Comparison of ENCODE assay signal across 9 cellular contexts in the genomic region with DNA sequence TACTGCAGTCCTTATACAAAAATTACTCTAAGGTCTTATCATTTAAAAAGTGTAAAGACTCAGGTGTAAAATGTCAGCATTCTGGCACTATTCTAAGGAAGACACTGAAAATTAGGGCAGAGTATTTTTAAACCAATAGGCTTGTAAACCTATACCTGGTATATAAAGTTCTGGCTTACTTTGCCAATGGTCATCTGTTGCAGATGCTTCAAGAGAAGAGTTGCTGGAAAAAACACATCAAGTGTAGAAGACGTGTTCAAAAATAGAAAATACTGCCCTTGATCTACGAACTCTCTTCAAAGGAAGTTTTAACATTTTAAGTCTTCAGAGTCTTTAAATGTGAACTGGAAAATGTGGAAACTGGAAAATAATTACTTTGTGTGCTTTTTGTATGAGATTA. TPM values are rescaled to one million over a fixed set of nuclear protein-coding genes. Genes with fewer than 3 reads are reported as not detected.
DNase-seq lines count a peak whose midpoint lies in the region; ATAC-seq and TF ChIP-seq lines count a peak whose summit lies in the region.
"Had no signal": no experiment of that assay in that cellular context is flagged by ENCODE, and none has a peak within 500 bp of the region (broad histone marks: within the 10 kb centered on the region; RNA-seq: fewer than 3 reads in every experiment).

No MANE protein-coding gene starts in this region.

- DNase-seq in OCI-LY7 (ENCODE audit: low spot score) (no peak), esophagus muscularis mucosa (ENCODE audit: extremely low spot score) (no peak), gastrocnemius medialis (no peak), posterior cingulate gyrus (no peak), epidermal melanocyte (ENCODE audit: insufficient read length, low spot score) (no peak), prostate gland (ENCODE audit: low spot score) (no peak)
- DNase-seq: cortex of kidney, NCI-H1436 had no signal

- H3K9me3 ChIP-seq in OCI-LY7 (ENCODE audit: low read length) (no peaks in the 10 kb centered on the region), esophagus muscularis mucosa (no peaks in the 10 kb centered on the region), gastrocnemius medialis (no peaks in the 10 kb centered on the region), prostate gland (no peaks in the 10 kb centered on the region)

- 19% methylated on average over 2 of the region's 2 CpGs for WGBS in esophagus muscularis mucosa
- 38% methylated on average over 2 of the region's 2 CpGs for WGBS in prostate gland

- TF ChIP-seq POLR2A in esophagus muscularis mucosa (IDR thresholded peaks at IDR 0.05; ENCODE audit: low read depth) (no peak), gastrocnemius medialis (IDR thresholded peaks at IDR 0.05) (peak; percentile 25 to 85), prostate gland (IDR thresholded peaks at IDR 0.05) (no peak)

- POLR2A ChIA-PET in OCI-LY7 (lab: Charles Lee) = interaction anchor here (0.9 to 3.2 kb wide), 5 partner anchors 10 to 69 kb away, joined by 3 to 44 read pairs (median 10); no protein-coding TSS in a partner anchor

- intact Hi-C loops in OCI-LY7 (cut with micrococcal nuclease; ENCODE audit: unreplicated experiment) = no loop called here
- intact Hi-C loops in esophagus muscularis mucosa (cut with DNase I) = no loop called here
- intact Hi-C loops in gastrocnemius medialis (cut with DNase I; ENCODE audit: low total_unique reads) = loop anchor here (2.0 kb wide), 2 partner anchors 96 to 148 kb away; a partner anchor contains a TSS
- intact Hi-C loops in posterior cingulate gyrus (cut with DNase I) = no loop called here
- intact Hi-C loops in prostate gland (cut with DNase I) = no loop called here

- peaks cover 34% of the 10 kb centered on the region for H4K20me1 ChIP-seq in OCI-LY7 (ENCODE audit: insufficient read depth, low read length)

- BruUV-seq in OCI-LY7 (replicated peaks; lab: Mats Ljungman, UMichigan) = no TSS peak

- H3K27me3 ChIP-seq in esophagus muscularis mucosa = no peaks in the 10 kb centered on the region
- no peaks in the 10 kb centered on the region for H3K27me3 ChIP-seq in gastrocnemius medialis
- H3K27me3 ChIP-seq in prostate gland (replicated peaks; ENCODE audit: insufficient read depth) = no peaks in the 10 kb centered on the region

- peak overlapping the region; percentile 74; the same call in 1 of the 2 replicates for H3K4me3 ChIP-seq in GM08714 (ENCODE audit: low read length)
- H3K4me3 ChIP-seq in OCI-LY7 (ENCODE audit: low read depth, low read length, poor library complexity, severe bottlenecking) = peak overlapping the region; percentile 69
- peak overlapping the region in 3 of 4 donors; percentile 50 to 58 (median 56) for H3K4me3 ChIP-seq in esophagus muscularis mucosa
- H3K4me3 ChIP-seq in gastrocnemius medialis = peak overlapping the region; percentile 54 to 68 (median 62)
- H3K4me3 ChIP-seq in prostate gland = no peak overlapping the region

- no peak for TF ChIP-seq EP300 in esophagus muscularis mucosa (IDR thresholded peaks at IDR 0.05)

- H3K27ac ChIP-seq in OCI-LY7 (ENCODE audit: low read depth, low read length, poor library complexity, severe bottlenecking) (peak overlapping the region; percentile 85), esophagus muscularis mucosa (replicated peaks in 1 of 4) (peak overlapping the region in 3 of 4 donors; percentile 54 to 71 (median 70)), gastrocnemius medialis (peak overlapping the region; percentile 84 to 95 (median 90)), prostate gland (peak overlapping the region in 1 of 2 donors; percentile 70)

- H3K36me3 ChIP-seq in OCI-LY7 (ENCODE audit: insufficient read depth, low read length) (peaks cover 33% of the 10 kb centered on the region), esophagus muscularis mucosa (no peaks in the 10 kb centered on the region), gastrocnemius medialis (no peaks in the 10 kb centered on the region), prostate gland (no peaks in the 10 kb centered on the region)

- H3K9me2 ChIP-seq in OCI-LY7 (ENCODE audit: insufficient read depth, low read length) = no peaks in the 10 kb centered on the region

- peak; percentile 46 to 56 for ATAC-seq in gastrocnemius medialis

- no peak for TF ChIP-seq CTCF in OCI-LY7 (conservative IDR thresholded peaks at IDR 0.05; ENCODE audit: low read length)
- no peak for TF ChIP-seq CTCF in esophagus muscularis mucosa (IDR thresholded peaks at IDR 0.05)
- TF ChIP-seq CTCF in gastrocnemius medialis (IDR thresholded peaks at IDR 0.05 in 4 of 5, conservative IDR thresholded peaks at IDR 0.05 in 1 of 5) = no peak
- no peak for TF ChIP-seq CTCF in prostate gland (IDR thresholded peaks at IDR 0.05)

- H3K4me1 ChIP-seq in OCI-LY7 (ENCODE audit: insufficient read depth, low read length, poor library complexity, severe bottlenecking) (peaks cover 51% of the 10 kb centered on the region), esophagus muscularis mucosa (peaks cover 29 to 67% (median 53%) of the 10 kb centered on the region in 4 donors), gastrocnemius medialis (peaks cover 44 to 57% of the 10 kb centered on the region in 2 donors), prostate gland (replicated peaks) (no peaks in the 10 kb centered on the region)

- peaks cover 98% of the 10 kb centered on the region for H3K79me2 ChIP-seq in OCI-LY7 (ENCODE audit: insufficient read depth, low read depth, low read length)

- CTCF ChIA-PET in OCI-LY7 (lab: Charles Lee; ENCODE audit: unreplicated experiment) = no interaction called here

- H3K4me2 ChIP-seq in OCI-LY7 (ENCODE audit: low read length) = peak overlapping the region; percentile 83

- no peak overlapping the region for H2AFZ ChIP-seq in OCI-LY7 (ENCODE audit: low read length)

- in situ Hi-C loops in gastrocnemius medialis (cut with MboI; ENCODE audit: low sequenced_read_pairs in 4 of 4) = no loop called here

RNA-seq across cellular contexts. Expression of a gene that starts 23.9 kb away (rescaled TPM):
- total RNA-seq in OCI-LY7 (2014; rRNA removed; shearing (Covaris generic)) = 34.7 and 37.1 TPM in 2 replicates
- total RNA-seq in OCI-LY7 (2022) (55.3 and 62.4 TPM in 2 replicates), esophagus muscularis mucosa (10 to 100 TPM; 13.9 to 22.0 (median 19.7) TPM), gastrocnemius medialis (100 to 1,000 TPM in 1 of 4 donors, 10 to 100 TPM in 3; 37.5 to 101 (median 71.4) TPM), prostate gland (10 to 100 TPM; 16.9 to 23.9 TPM)

Comparison
In these comparisons a context has a peak if more than half of its experiments do, and no peak if none do; other contexts are left out.
1. H3K4me3 ChIP-seq: peak in GM08714 (single experiment), OCI-LY7 (single experiment), esophagus muscularis mucosa (3 of 4) and gastrocnemius medialis (4 of 4); none in prostate gland (0 of 2).
2. POLR2A ChIP-seq: peak in gastrocnemius medialis (2 of 2); none in esophagus muscularis mucosa (single experiment) and prostate gland (single experiment).